In genomic region chr7:16494955-16495719, GRCh38 we compare ENCODE assay signal across 22 cellular contexts. TPM values are rescaled to one million over a fixed set of nuclear protein-coding genes. Genes with fewer than 3 reads are reported as not detected.
A peak's percentile ranks its signal among the peaks of the same experiment; 100 is the strongest.
DNase-seq lines count a peak whose midpoint lies in the region; ATAC-seq, FAIRE-seq and TF ChIP-seq lines count a peak whose summit lies in the region.
"Had no signal": no experiment of that assay in that cellular context is flagged by ENCODE, and none has a peak within 500 bp of the region (broad histone marks: within the 10 kb centered on the region; RNA-seq: fewer than 3 reads in every experiment).

No MANE protein-coding gene starts in this region.

- H2BK120ac ChIP-seq in mesendoderm (ENCODE audit: low read depth, low read length): no peak overlapping the region

- no TSS peak for BruUV-seq in K562 (replicated peaks; lab: Mats Ljungman, UMichigan)

- H3K9ac ChIP-seq in K562 (ENCODE audit: insufficient read depth in 1 of 2, low read depth in 2 of 2, low read length in 2 of 2) (no peak overlapping the region), mesendoderm (ENCODE audit: low read length) (no peak overlapping the region)

- no peak overlapping the region for H3K4ac ChIP-seq in mesendoderm (ENCODE audit: low read depth, low read length)

- TF ChIP-seq RAD21 in K562 (CRISPR knock-in tag; conservative IDR thresholded peaks at IDR 0.05 in 1 of 2, IDR thresholded peaks at IDR 0.05 in 1 of 2): no peak

- no peaks in the 10 kb centered on the region for H4K20me1 ChIP-seq in K562 (replicated peaks; ENCODE audit: control insufficient read depth, insufficient read depth, low read length)

- 69% methylated on average over 4 of the region's 4 CpGs for WGBS in K562 (ENCODE audit: insufficient coverage, low coverage, missing lambda C conversion rate)
- no CpG with 5 or more reads among the region's 4 CpGs for WGBS in mesendoderm (ENCODE audit: extremely low coverage, insufficient coverage, low lambda C conversion rate)

- TF ChIP-seq CTCF in 22Rv1 (IDR thresholded peaks at IDR 0.05): no peak
- no peak for TF ChIP-seq CTCF in K562 (IDR thresholded peaks at IDR 0.05 in 2 of 3, conservative IDR thresholded peaks at IDR 0.05 in 1 of 3; ENCODE audit: insufficient read depth in 2 of 3, low read depth in 1 of 3, low read length in 3 of 3)
- no peak for TF ChIP-seq CTCF in CD8-positive, alpha-beta T cell (IDR thresholded peaks at IDR 0.05)

- H2BK15ac ChIP-seq in mesendoderm (replicated peaks; ENCODE audit: low read depth): no peak overlapping the region

- H3K56ac ChIP-seq in mesendoderm (ENCODE audit: low read length): peak overlapping the region; percentile 69

- CTCF ChIA-PET in K562 (lab: Yijun Ruan, JAX; ENCODE audit: low intra/inter-chr PET ratio): no interaction called here
- CTCF ChIA-PET in CD8-positive, alpha-beta T cell (lab: Charles Lee): interaction anchor here (0.7 kb wide), 1 partner anchor 342 kb away, joined by 3 read pairs; no protein-coding TSS in a partner anchor

- peak; percentile 18 for DNase-seq in HuH-7.5 (ENCODE audit: low spot score)
- DNase-seq in K562 (ENCODE audit: extremely low read depth in 1 of 4, low spot score in 3 of 4): no peak
- DNase-seq in mesendoderm: no peak
- no peak for DNase-seq in CD8-positive, alpha-beta T cell
- DNase-seq in NCI-H2029 treated with DMSO at 0.1 percent for 48 hours (lab: John Stamatoyannopoulos, UW): no peak
- DNase-seq: Calu3; CD4-positive, CD25-positive, alpha-beta regulatory T cell; DND-41; GF-D8; GOT3; MV-4-11; NCI-H1436 treated with DMSO at 0.1 percent for 48 hours; NCI-H446; NCI-H748 treated with DMSO at 0.1 percent for 48 hours; Peyer's patch; Right ventricle myocardium superior had no signal

- intact Hi-C loops in K562 (cut with micrococcal nuclease): loop anchor here (5.0 kb wide), 1 partner anchor 67 kb away; no protein-coding TSS in a partner anchor
- intact Hi-C loops in CD8-positive, alpha-beta T cell (cut with DNase I, micrococcal nuclease): no loop called here

- H3K36me3 Mint-ChIP-seq in CD8-positive, alpha-beta T cell: no peaks in the 10 kb centered on the region
- H3K36me3 Mint-ChIP-seq: CD4-positive, CD25-positive, alpha-beta regulatory T cell had no signal

- ATAC-seq in K562 (no peak), GM18909 (IDR thresholded peaks at IDR 0.05; ENCODE audit: poor library complexity, unreplicated experiment) (no peak), GM18505 (IDR thresholded peaks at IDR 0.05; ENCODE audit: unreplicated experiment) (no peak)
- no peak for ATAC-seq in CD8-positive, alpha-beta T cell
- ATAC-seq: SK-N-SH treated with all-trans-retinoic acid at 6 μM for 48 hours had no signal

- no peak for TF ChIP-seq POLR2A in K562 (conservative IDR thresholded peaks at IDR 0.05)
- no peak for TF ChIP-seq POLR2A in GM18505 (IDR thresholded peaks at IDR 0.05; ENCODE audit: borderline replicate concordance, extremely low read depth, insufficient read depth, insufficient read length)

- H3K4me1 ChIP-seq in K562 (replicated peaks in 1 of 2; ENCODE audit: control insufficient read depth in 2 of 2, insufficient read depth in 2 of 2, low read length in 2 of 2) (peaks cover 0 to 18% of the 10 kb centered on the region in 2 experiments; a peak in 3 of 5 replicates), mesendoderm (ENCODE audit: control insufficient read depth, low read depth, low read length) (peaks cover 2% of the 10 kb centered on the region)
- H3K4me1 ChIP-seq in CD8-positive, alpha-beta T cell (ENCODE audit: insufficient read depth, low read length): no peaks in the 10 kb centered on the region
- H3K4me1 ChIP-seq: Peyer's patch had no signal

- in situ Hi-C loops in K562 (cut with MboI): no loop called here

- no peak overlapping the region for H3K27ac Mint-ChIP-seq in CD8-positive, alpha-beta T cell
- H3K27ac Mint-ChIP-seq: CD4-positive, CD25-positive, alpha-beta regulatory T cell; T-helper 1 cell treated with Interleukin-12 subunit alpha and Interleukin-12 subunit beta and Interleukin-4 antibody, amounts not matched to agents 30 μg/mL and 1 μg/mL, for 36 hours had no signal

- H3K4me2 ChIP-seq in K562 (ENCODE audit: insufficient read depth, low read length) (no peak overlapping the region), mesendoderm (ENCODE audit: low read length) (no peak overlapping the region)

- no peak overlapping the region for H4K5ac ChIP-seq in mesendoderm (ENCODE audit: low read length)

- FAIRE-seq in K562 (lab: Jason Lieb, UNC): no peak

- 0 out of 2 replicates have a peak overlapping the region, but pooled peaks have one; percentile 1 for H2AFZ ChIP-seq in K562 (ENCODE audit: low read depth, low read length)

- no peaks in the 10 kb centered on the region for H3K9me1 ChIP-seq in K562 (ENCODE audit: control insufficient read depth, insufficient read depth, low read length)

- no peak overlapping the region for H3K23ac ChIP-seq in mesendoderm (ENCODE audit: low read length)

- H3K4me1 Mint-ChIP-seq in CD8-positive, alpha-beta T cell (ENCODE audit: low read depth): no peaks in the 10 kb centered on the region
- H3K4me1 Mint-ChIP-seq: CD4-positive, CD25-positive, alpha-beta regulatory T cell had no signal

- H3K79me1 ChIP-seq in mesendoderm (ENCODE audit: low read length): no peaks in the 10 kb centered on the region

- H4K8ac ChIP-seq in mesendoderm (ENCODE audit: low read depth, low read length): no peak overlapping the region

- H3K27ac ChIP-seq in 22Rv1 (peak overlapping the region; percentile 76), K562 (ENCODE audit: extremely low read depth, low read depth, low read length) (no peak overlapping the region), mesendoderm (ENCODE audit: low read depth, low read length) (no peak overlapping the region)
- H3K27ac ChIP-seq in CD8-positive, alpha-beta T cell (ENCODE audit: low read depth, low read length): no peak overlapping the region
- H3K27ac ChIP-seq: Peyer's patch had no signal

- no peaks in the 10 kb centered on the region for H3K36me3 ChIP-seq in K562 (ENCODE audit: control insufficient read depth, insufficient read depth, low read length)
- no peaks in the 10 kb centered on the region for H3K36me3 ChIP-seq in mesendoderm (ENCODE audit: control insufficient read depth, insufficient read depth, low read length)
- no peaks in the 10 kb centered on the region for H3K36me3 ChIP-seq in CD8-positive, alpha-beta T cell (ENCODE audit: insufficient read depth, low read length)
- H3K36me3 ChIP-seq: Peyer's patch had no signal

- H3K27me3 Mint-ChIP-seq in CD8-positive, alpha-beta T cell (ENCODE audit: low read depth): no peaks in the 10 kb centered on the region
- H3K27me3 Mint-ChIP-seq: CD4-positive, CD25-positive, alpha-beta regulatory T cell had no signal

- no peak overlapping the region for H2AK5ac ChIP-seq in mesendoderm (ENCODE audit: low read length)

- no peaks in the 10 kb centered on the region for H3K9me3 Mint-ChIP-seq in CD8-positive, alpha-beta T cell
- H3K9me3 Mint-ChIP-seq: CD4-positive, CD25-positive, alpha-beta regulatory T cell; T-helper 1 cell treated with Interleukin-12 subunit alpha and Interleukin-12 subunit beta and Interleukin-4 antibody, amounts not matched to agents 30 μg/mL and 1 μg/mL, for 36 hours had no signal

- H3K27me3 ChIP-seq in K562 (ENCODE audit: control insufficient read depth in 2 of 2, insufficient read depth in 2 of 2, low read length in 2 of 2) (no peaks in the 10 kb centered on the region), mesendoderm (ENCODE audit: insufficient read depth, low read length, poor library complexity) (no peaks in the 10 kb centered on the region)
- H3K27me3 ChIP-seq in CD8-positive, alpha-beta T cell (ENCODE audit: insufficient read depth, low read length): no peaks in the 10 kb centered on the region
- H3K27me3 ChIP-seq: Peyer's patch had no signal

- H3K4me3 ChIP-seq in K562 (no peak overlapping the region), mesendoderm (ENCODE audit: low read length) (no peak overlapping the region)
- H3K4me3 ChIP-seq in CD8-positive, alpha-beta T cell (ENCODE audit: low read depth, low read length): no peak overlapping the region
- H3K4me3 ChIP-seq: Peyer's patch had no signal

- POLR2A ChIA-PET in K562 (lab: Yijun Ruan, JAX): interaction anchor here (1.5 kb wide), 1 partner anchor 16 kb away, joined by 4 read pairs; no protein-coding TSS in a partner anchor
- POLR2A ChIA-PET in CD8-positive, alpha-beta T cell (lab: Charles Lee): no interaction called here

- H3K18ac ChIP-seq in mesendoderm (ENCODE audit: low read length): no peak overlapping the region

- H2BK5ac ChIP-seq in mesendoderm (ENCODE audit: low read length): no peak overlapping the region

- TF ChIP-seq EP300 in K562 (IDR thresholded peaks at IDR 0.05; ENCODE audit: low read length): no peak

- no peaks in the 10 kb centered on the region for H3K79me2 ChIP-seq in K562 (ENCODE audit: control insufficient read depth, insufficient read depth, low read length)
- no peaks in the 10 kb centered on the region for H3K79me2 ChIP-seq in mesendoderm (ENCODE audit: control insufficient read depth, insufficient read depth, low read length)

- no peak overlapping the region for H3K4me3 Mint-ChIP-seq in CD8-positive, alpha-beta T cell
- H3K4me3 Mint-ChIP-seq: CD4-positive, CD25-positive, alpha-beta regulatory T cell; T-helper 1 cell treated with Interleukin-12 subunit alpha and Interleukin-12 subunit beta and Interleukin-4 antibody, amounts not matched to agents 30 μg/mL and 1 μg/mL, for 36 hours had no signal

- no peaks in the 10 kb centered on the region for H3K9me3 ChIP-seq in K562 (replicated peaks; ENCODE audit: control insufficient read depth, insufficient read depth, low read depth, low read length)
- no peaks in the 10 kb centered on the region for H3K9me3 ChIP-seq in CD8-positive, alpha-beta T cell (ENCODE audit: low read length)
- H3K9me3 ChIP-seq: Peyer's patch had no signal

RNA-seq across cellular contexts. Expression of gene SOSTDC1, which starts 29.6 kb away (rescaled TPM):
- total RNA-seq in K562 (2011; cell fraction: chromatin; rRNA removed; ENCODE audit: low replicate concordance): 7.4 and 7.9 TPM in 2 replicates
- total RNA-seq in K562 (2011; cell fraction: nucleolus; rRNA removed): 9.5 and 11.5 TPM in 2 replicates
- 10.8 and 11.1 TPM in 2 replicates for total RNA-seq in K562 (2011; cell fraction: nucleoplasm; rRNA removed)
- 8.3 and 10.5 TPM in 2 replicates for total RNA-seq in K562 (2014; rRNA removed)
- total RNA-seq in K562 (2014; rRNA removed; fragmentation: Illumina TruSeq; extraction: Trizol): 15.0 and 15.1 TPM in 2 replicates
- total RNA-seq in K562 (2015; rRNA removed; fragmentation: Illumina TruSeq; extraction: Trizol): 23.0 and 23.7 TPM in 2 replicates
- total RNA-seq in K562 (2021): 8.8 and 12.0 TPM in 2 replicates
- polyA plus RNA-seq in K562 (2011; rRNA removed): 5.8 and 15.9 TPM in 2 replicates
- polyA plus RNA-seq in K562 (2011; cell fraction: cytosol; rRNA removed): 3.5 and 9.8 TPM in 2 replicates
- 3.2 and 5.1 TPM in 2 replicates for polyA plus RNA-seq in K562 (2011; cell fraction: nucleus; rRNA removed)
- 17.5 and 63.6 TPM in 2 replicates for polyA plus RNA-seq in K562 (2012)
- polyA plus RNA-seq in K562 (2014; fragmentation: Illumina TruSeq; extraction: Trizol): 15.3 and 18.4 TPM in 2 replicates
- 10 to 100 TPM; 47.5 to 48.6 TPM for polyA plus RNA-seq in K562 (2014; fragmentation: Nextera tagmentation; extraction: Ambion mirVana)
- 9.8 and 10.1 TPM in 2 replicates for polyA plus RNA-seq in K562 (2014; rRNA removed)
- 4.2 and 12.0 TPM in 2 replicates for polyA minus RNA-seq in K562 (2011; rRNA and poly(A)+ RNA removed)
- 1.8 and 2.5 TPM in 2 replicates for polyA minus RNA-seq in K562 (2011; cell fraction: cytosol; rRNA and poly(A)+ RNA removed)
- 4.2 and 5.4 TPM in 2 replicates for polyA minus RNA-seq in K562 (2011; cell fraction: nucleus; rRNA and poly(A)+ RNA removed)
- polyA plus RNA-seq in mesendoderm (2013, experiment 1 of 2): 0.91 TPM
- 0.98 TPM for polyA plus RNA-seq in mesendoderm (2013, experiment 2 of 2)
- not detected for total RNA-seq in CD8-positive, alpha-beta T cell
- total RNA-seq: A673; CD4-positive, CD25-positive, alpha-beta regulatory T cell had no signal
- polyA plus RNA-seq: CD4-positive, CD25-positive, alpha-beta regulatory T cell had no signal

RNA-seq across cellular contexts. Expression of gene LRRC72, which starts 31.5 kb away (rescaled TPM):
- total RNA-seq in K562 (2011; cell fraction: chromatin; rRNA removed; ENCODE audit: low replicate concordance): not detected in 2 replicates
- not detected in 2 replicates for total RNA-seq in K562 (2011; cell fraction: nucleolus; rRNA removed)
- not detected in 2 replicates for total RNA-seq in K562 (2011; cell fraction: nucleoplasm; rRNA removed)
- not detected in 2 replicates for total RNA-seq in K562 (2014; rRNA removed)
- total RNA-seq in K562 (2014; rRNA removed; fragmentation: Illumina TruSeq; extraction: Trizol): not detected in 2 replicates
- total RNA-seq in K562 (2015; rRNA removed; fragmentation: Illumina TruSeq; extraction: Trizol): not detected in 2 replicates
- total RNA-seq in K562 (2021): not detected in 2 replicates
- polyA plus RNA-seq in K562 (2011; rRNA removed): not detected in 2 replicates
- not detected in 2 replicates for polyA plus RNA-seq in K562 (2011; cell fraction: cytosol; rRNA removed)
- not detected in 2 replicates for polyA plus RNA-seq in K562 (2011; cell fraction: nucleus; rRNA removed)
- not detected in 2 replicates for polyA plus RNA-seq in K562 (2012)
- polyA plus RNA-seq in K562 (2014; fragmentation: Illumina TruSeq; extraction: Trizol): not detected in 2 replicates
- under 1 TPM in 1 of 2 experiments, not detected in 1; 0.10 TPM for polyA plus RNA-seq in K562 (2014; fragmentation: Nextera tagmentation; extraction: Ambion mirVana)
- not detected in 2 replicates for polyA plus RNA-seq in K562 (2014; rRNA removed)
- polyA minus RNA-seq in K562 (2011; rRNA and poly(A)+ RNA removed): not detected in 2 replicates
- not detected in 2 replicates for polyA minus RNA-seq in K562 (2011; cell fraction: cytosol; rRNA and poly(A)+ RNA removed)
- not detected in 2 replicates for polyA minus RNA-seq in K562 (2011; cell fraction: nucleus; rRNA and poly(A)+ RNA removed)
- polyA plus RNA-seq in mesendoderm (2013, experiment 1 of 2): not detected
- polyA plus RNA-seq in mesendoderm (2013, experiment 2 of 2): not detected
- total RNA-seq in CD8-positive, alpha-beta T cell: not detected
- total RNA-seq: A673; Calu3; CD4-positive, CD25-positive, alpha-beta regulatory T cell; Peyer's patch; Right ventricle myocardium superior had no signal
- polyA plus RNA-seq: CD4-positive, CD25-positive, alpha-beta regulatory T cell had no signal

Comparison
In these comparisons a context has a peak if more than half of its experiments do, and no peak if none do; other contexts are left out.
1. RNA of gene SOSTDC1, which starts 29.6 kb away (total RNA-seq): 7.4 to 23.7 TPM in K562; not detected in CD8-positive, alpha-beta T cell; every median in the first group is over 4 times any median in the second.